ENCODE assay signal across 8 cellular contexts in genomic region chr20:1122388-1123315, GRCh38. TPM values are rescaled to one million over a fixed set of nuclear protein-coding genes. Genes with fewer than 3 reads are reported as not detected.
DNase-seq lines count a peak whose midpoint lies in the region; ATAC-seq, FAIRE-seq and TF ChIP-seq lines count a peak whose summit lies in the region.

No MANE protein-coding gene starts in this region.

- H3K4me3 ChIP-seq in A549, result no peak overlapping the region
- peak overlapping the region; percentile 36 for H3K4me3 ChIP-seq in fibroblast of villous mesenchyme (ENCODE audit: low read depth, low read length)
- peak overlapping the region in 2 of 3 donors; percentile 4 to 26 for H3K4me3 ChIP-seq in skeletal muscle tissue (ENCODE audit: low read length in 3 of 3)

- H3K27ac ChIP-seq in A549 (peak overlapping the region; percentile 29 to 68; a peak in 5 of 6 replicates), skeletal muscle tissue (ENCODE audit: low read depth, low read length) (peak overlapping the region; percentile 43)

- peak overlapping the region; percentile 7 to 20 (median 17) for H3K9ac ChIP-seq in skeletal muscle tissue (ENCODE audit: low read depth in 1 of 3, low read length in 3 of 3)

- TF ChIP-seq CTCF in A549 (IDR thresholded peaks at IDR 0.05), result no peak
- no peak for TF ChIP-seq CTCF in GM10266 (IDR thresholded peaks at IDR 0.05; ENCODE audit: control insufficient read depth, insufficient read depth, low read depth, missing control alignments)
- TF ChIP-seq CTCF in fibroblast of villous mesenchyme (IDR thresholded peaks at IDR 0.05; ENCODE audit: insufficient read depth, low read depth, low read length), result no peak

- peak overlapping the region; percentile 56 for H3K27ac Mint-ChIP-seq in T-helper 2 cell treated with Interferon-gamma antibody and Interleukin-4, amounts not matched to agents 5 μg/mL and 100 μg/mL, for 36 hours

- peaks cover 44% of the 10 kb centered on the region for H3K36me3 Mint-ChIP-seq in T-helper 2 cell treated with Interferon-gamma antibody and Interleukin-4, amounts not matched to agents 5 μg/mL and 100 μg/mL, for 36 hours (ENCODE audit: low read depth)

- no peaks in the 10 kb centered on the region for H3K27me3 Mint-ChIP-seq in T-helper 2 cell treated with Interferon-gamma antibody and Interleukin-4, amounts not matched to agents 5 μg/mL and 100 μg/mL, for 36 hours (ENCODE audit: low read depth)

- H3K36me3 ChIP-seq in skeletal muscle tissue (ENCODE audit: control insufficient read depth in 3 of 3, insufficient read depth in 3 of 3, low read length in 3 of 3), result peaks cover 10 to 29% (median 20%) of the 10 kb centered on the region in 3 donors

- TF ChIP-seq EP300 in A549 (IDR thresholded peaks at IDR 0.05), result no peak

- H3K9me3 Mint-ChIP-seq in T-helper 2 cell treated with Interferon-gamma antibody and Interleukin-4, amounts not matched to agents 5 μg/mL and 100 μg/mL, for 36 hours, result no peaks in the 10 kb centered on the region

- no peak for TF ChIP-seq RAD21 in A549 (conservative IDR thresholded peaks at IDR 0.05 in 1 of 2, IDR thresholded peaks at IDR 0.05 in 1 of 2)

- H3K9me3 ChIP-seq in A549, result no peaks in the 10 kb centered on the region
- H3K9me3 ChIP-seq in skeletal muscle tissue (ENCODE audit: control insufficient read depth in 3 of 3, low read length in 3 of 3), result no peaks in the 10 kb centered on the region

- H3K4me3 Mint-ChIP-seq in T-helper 2 cell treated with Interferon-gamma antibody and Interleukin-4, amounts not matched to agents 5 μg/mL and 100 μg/mL, for 36 hours, result peak overlapping the region; percentile 53

- ATAC-seq in A549 (no peak), HG03196 (IDR thresholded peaks at IDR 0.05; ENCODE audit: unreplicated experiment) (no peak), GM18502 (IDR thresholded peaks at IDR 0.05; ENCODE audit: poor library complexity, unreplicated experiment) (no peak)

- CTCF ChIA-PET in A549 (lab: Yijun Ruan, JAX), result interaction anchor here (2.6 kb wide), 1 partner anchor 166 kb away, joined by 8 read pairs; no protein-coding TSS in a partner anchor

- H3K4me1 ChIP-seq in A549, result peaks cover 43% of the 10 kb centered on the region
- peaks cover 45 to 60% (median 52%) of the 10 kb centered on the region in 3 donors for H3K4me1 ChIP-seq in skeletal muscle tissue (ENCODE audit: control insufficient read depth in 3 of 3, insufficient read depth in 3 of 3, low read length in 3 of 3)

- 38% methylated on average over 12 of the region's 12 CpGs for WGBS in A549 (ENCODE audit: missing lambda C conversion rate)

- TF ChIP-seq POLR2A in A549 (IDR thresholded peaks at IDR 0.05; ENCODE audit: low read length), result no peak

- H3K4me1 Mint-ChIP-seq in T-helper 2 cell treated with Interferon-gamma antibody and Interleukin-4, amounts not matched to agents 5 μg/mL and 100 μg/mL, for 36 hours (ENCODE audit: low read depth), result peaks cover 49% of the 10 kb centered on the region

- FAIRE-seq in A549 (lab: Jason Lieb, UNC), result no peak

- H3K4me2 ChIP-seq in A549, result peak overlapping the region; percentile 86

- H3K27me3 ChIP-seq in skeletal muscle tissue (ENCODE audit: control insufficient read depth in 3 of 3, insufficient read depth in 3 of 3, low read length in 3 of 3), result no peaks in the 10 kb centered on the region

- POLR2A ChIA-PET in A549 (lab: Yijun Ruan, JAX), result interaction anchor here (0.7 kb wide), 1 partner anchor 216 kb away, joined by 3 read pairs; no protein-coding TSS in a partner anchor

- peak in 1 of 2 experiments; percentile 57 for DNase-seq in A549 (ENCODE audit: low read depth in 1 of 2, low spot score in 1 of 2)
- DNase-seq in GM10266 (ENCODE audit: extremely low spot score), result peak; percentile 37
- no peak for DNase-seq in T-helper 2 cell treated with Interferon-gamma antibody and Interleukin-4, amounts not matched to agents 5 μg/mL and 100 μg/mL, for 36 hours (ENCODE audit: low spot score)
- DNase-seq in fibroblast of villous mesenchyme (ENCODE audit: low read depth), result peak; percentile 84
- DNase-seq in dedifferentiated amniotic fluid mesenchymal stem cell (ENCODE audit: extremely low spot score), result no peak

TF ChIP-seq in A549, 52 proteins besides CTCF, POLR2A, EP300 and RAD21:
- TF ChIP-seq POLR2AphosphoS2 (conservative IDR thresholded peaks at IDR 0.05; ENCODE audit: low read length), result no peak
- no peak for TF ChIP-seq ZSCAN20 (CRISPR knock-in tag; IDR thresholded peaks at IDR 0.05)
- peak; percentile 64 to 77; a peak in 3 of 4 replicates for TF ChIP-seq CEBPB (IDR thresholded peaks at IDR 0.05)
- TF ChIP-seq FOXS1 (CRISPR knock-in tag; IDR thresholded peaks at IDR 0.05), result no peak
- no peak for TF ChIP-seq EHF (CRISPR knock-in tag; IDR thresholded peaks at IDR 0.05)
- TF ChIP-seq USF2 (IDR thresholded peaks at IDR 0.05), result peak; percentile 80
- TF ChIP-seq REST (IDR thresholded peaks at IDR 0.05), result no peak
- no peak for TF ChIP-seq HOXB13 (CRISPR knock-in tag; IDR thresholded peaks at IDR 0.05; ENCODE audit: low read depth)
- TF ChIP-seq FOSB (CRISPR knock-in tag; IDR thresholded peaks at IDR 0.05), result no peak
- TF ChIP-seq HES2 (IDR thresholded peaks at IDR 0.05), result no peak
- TF ChIP-seq JUN (IDR thresholded peaks at IDR 0.05), result no peak
- no peak for TF ChIP-seq RNF2 (IDR thresholded peaks at IDR 0.05; ENCODE audit: borderline replicate concordance, low read depth)
TF ChIP-seq in A549: peak in this region for 2.

RNA-seq across cellular contexts. Expression of gene PSMF1, which starts 4.2 kb away (rescaled TPM):
- 157 and 168 TPM in 2 replicates for polyA plus RNA-seq in A549 (2011; rRNA removed)
- polyA plus RNA-seq in A549 (2012; cell fraction: cytosol; rRNA removed), result 124 and 139 TPM in 2 replicates
- polyA plus RNA-seq in A549 (2012; cell fraction: nucleus; rRNA removed), result 226 and 864 TPM in 2 replicates
- polyA plus RNA-seq in A549 (2017; fragmentation: RNase III; extraction: RNeasy Plus Mini Kit Qiagen cat#74134 plus additional on column Dnase treatment), result 123 to 145 TPM (median 134 TPM) in 3 replicates
- 147 and 156 TPM in 2 replicates for polyA minus RNA-seq in A549 (2011; rRNA and poly(A)+ RNA removed)
- total RNA-seq in fibroblast of villous mesenchyme, result 35.4 and 50.3 TPM in 2 replicates
- 17.2 TPM for total RNA-seq in skeletal muscle tissue

Comparison
In these comparisons a context has a peak if more than half of its experiments do, and no peak if none do; other contexts are left out.
1. DNase-seq: peak in GM10266 (single experiment) and fibroblast of villous mesenchyme (single experiment); none in T-helper 2 cell treated with Interferon-gamma antibody and Interleukin-4, amounts not matched to agents 5 μg/mL and 100 μg/mL, for 36 hours (single experiment) and dedifferentiated amniotic fluid mesenchymal stem cell (single experiment).